Comparison of ENCODE assay signal across 8 cellular contexts in genomic region chr17:5031365-5032082, GRCh38. TPM values are rescaled to one million over a fixed set of nuclear protein-coding genes. Genes with fewer than 3 reads are reported as not detected.
DNase-seq lines count a peak whose midpoint lies in the region; TF ChIP-seq lines count a peak whose summit lies in the region.

No MANE protein-coding gene starts in this region.

- H3K79me2 ChIP-seq in OCI-LY3 (ENCODE audit: low read length) = no peaks in the 10 kb centered on the region

- peak overlapping the region; percentile 91; the same call in 1 of the 2 replicates for H2AFZ ChIP-seq in OCI-LY3 (ENCODE audit: low read depth, low read length)

- H3K9me3 ChIP-seq in OCI-LY3 (ENCODE audit: insufficient read depth, low read length) = no peaks in the 10 kb centered on the region
- no peaks in the 10 kb centered on the region for H3K9me3 ChIP-seq in esophagus (ENCODE audit: control insufficient read depth in 2 of 2, insufficient read depth in 1 of 2, low read depth in 1 of 2, low read length in 1 of 2)

- no peaks in the 10 kb centered on the region for H3K36me3 ChIP-seq in OCI-LY3 (replicated peaks; ENCODE audit: low read depth, low read length)
- H3K36me3 ChIP-seq in esophagus (ENCODE audit: control insufficient read depth in 2 of 2, insufficient read depth in 2 of 2, low read length in 1 of 2) = peaks cover 0 to 3% of the 10 kb centered on the region in 2 donors

- H3K4me2 ChIP-seq in OCI-LY3 (ENCODE audit: low read length) = peak overlapping the region; percentile 95

- H3K27ac ChIP-seq in OCI-LY3 (ENCODE audit: low read length) (peak overlapping the region; percentile 39; the same call in 1 of the 2 replicates), esophagus (ENCODE audit: low read depth in 2 of 2, low read length in 1 of 2) (no peak overlapping the region)

- WGBS in esophagus, 2 donors = 3 to 4% methylated on average over 32 to 48 of the region's 48 CpGs

- H3K4me1 ChIP-seq in OCI-LY3 (ENCODE audit: low read length) = peaks cover 10% of the 10 kb centered on the region; the same call in 1 of the 2 replicates
- H3K4me1 ChIP-seq in esophagus (ENCODE audit: control insufficient read depth in 2 of 2, insufficient read depth in 2 of 2, low read length in 1 of 2) = peaks cover 0 to 2% of the 10 kb centered on the region in 2 donors

- H3K9ac ChIP-seq in OCI-LY3 (ENCODE audit: low read length) = peak overlapping the region; percentile 71

- H3K4me3 ChIP-seq in OCI-LY3 (ENCODE audit: low read length) (peak overlapping the region; percentile 79), esophagus (ENCODE audit: low read depth in 1 of 2, low read length in 2 of 2) (peak overlapping the region; percentile 27 to 64)

- DNase-seq in NCI-H2029 (lab: John Stamatoyannopoulos, UW) (peak; percentile 5), NCI-H2029 treated with DMSO at 0.1 percent for 48 hours (lab: John Stamatoyannopoulos, UW) (no peak), HK-2 (ENCODE audit: unreplicated experiment) (peak; percentile 83), activated T-cell treated with anti-CD3 and anti-CD28 coated beads for 24 hours (ENCODE audit: low read depth) (peak; percentile 78), mucosa of gallbladder (ENCODE audit: low spot score) (peak; percentile 81)
- DNase-seq in stimulated activated CD8-positive, alpha-beta memory T cell treated with anti-CD3 and anti-CD28 coated beads, Interleukin-2, amount 100 ng/mL, for 1 hour (ENCODE audit: low read depth in 2 of 2) = peak; percentile 54 to 66

- peak; percentile 48 for TF ChIP-seq CTCF in OCI-LY3 (IDR thresholded peaks at IDR 0.05; ENCODE audit: low read depth, low read length)

- no peaks in the 10 kb centered on the region for H4K20me1 ChIP-seq in OCI-LY3 (ENCODE audit: insufficient read depth, low read length)

- H3K27me3 ChIP-seq in OCI-LY3 (ENCODE audit: low read depth, low read length) (no peaks in the 10 kb centered on the region), esophagus (ENCODE audit: control insufficient read depth in 1 of 2, insufficient read depth in 2 of 2, low read length in 2 of 2) (no peaks in the 10 kb centered on the region)

RNA-seq across cellular contexts. Expression of gene SLC52A1, which starts 3.7 kb away (rescaled TPM):
- polyA plus RNA-seq in esophagus = 1 to 10 TPM in 1 of 2 donors, under 1 TPM in 1; 0.92 to 3.1 TPM
- total RNA-seq in mucosa of gallbladder = not detected

RNA-seq across cellular contexts. Expression of gene KIF1C, which starts 33.8 kb away (rescaled TPM):
- 10 to 100 TPM; 64.7 to 71.6 TPM for polyA plus RNA-seq in esophagus
- total RNA-seq in mucosa of gallbladder = 234 TPM

RNA-seq across cellular contexts. Expression of gene INCA1, which starts 34.2 kb away (rescaled TPM):
- 1 to 10 TPM in 1 of 2 donors, under 1 TPM in 1; 0.67 to 1.2 TPM for polyA plus RNA-seq in esophagus
- 1.4 TPM for total RNA-seq in mucosa of gallbladder

RNA-seq across cellular contexts. Expression of gene CAMTA2, which starts 44.0 kb away (rescaled TPM):
- 10 to 100 TPM; 26.3 to 50.8 TPM for polyA plus RNA-seq in esophagus
- 68.0 TPM for total RNA-seq in mucosa of gallbladder

RNA-seq across cellular contexts. Expression of gene ZFP3, which starts 46.7 kb away (rescaled TPM):
- 1 to 10 TPM; 1.5 to 1.8 TPM for polyA plus RNA-seq in esophagus
- 8.7 TPM for total RNA-seq in mucosa of gallbladder
